ENCODE assay signal across 8 cellular contexts in genomic region chr4:121977251-121978168, GRCh38. TPM values are rescaled to one million over a fixed set of nuclear protein-coding genes. Genes with fewer than 3 reads are reported as not detected.
DNase-seq lines count a peak whose midpoint lies in the region; ATAC-seq lines count a peak whose summit lies in the region.

No MANE protein-coding gene starts in this region.

- H3K4me3 Mint-ChIP-seq in CD8-positive, alpha-beta memory T cell = peak overlapping the region in 4 of 7 donors; percentile 2 to 75 (median 45)

- H3K4me3 ChIP-seq in CD8-positive, alpha-beta memory T cell (ENCODE audit: low read length) = no peak overlapping the region

- H3K4me1 Mint-ChIP-seq in CD8-positive, alpha-beta memory T cell = peaks cover 7 to 19% (median 9%) of the 10 kb centered on the region in 3 donors

- no peaks in the 10 kb centered on the region for H3K9me3 Mint-ChIP-seq in CD8-positive, alpha-beta memory T cell

- peaks cover 3% of the 10 kb centered on the region for H3K4me1 ChIP-seq in CD8-positive, alpha-beta memory T cell (ENCODE audit: insufficient read depth, low read length)

- H3K27me3 ChIP-seq in CD8-positive, alpha-beta memory T cell (ENCODE audit: insufficient read depth, low read length, poor library complexity, severe bottlenecking) = no peaks in the 10 kb centered on the region

- no peak overlapping the region for H3K27ac ChIP-seq in CD8-positive, alpha-beta memory T cell (ENCODE audit: low read depth, low read length)

- DNase-seq in CD8-positive, alpha-beta memory T cell = no peak
- peak; percentile 58 for DNase-seq in amniotic epithelial cell (ENCODE audit: low read depth)
- DNase-seq in left lobe of liver (ENCODE audit: low spot score) = no peak
- DNase-seq in activated effector memory CD4-positive, alpha-beta T cell treated with Interleukin-2 at 50 U/mL for 16 hours = no peak
- DNase-seq in anterior cingulate cortex (lab: John Stamatoyannopoulos, UW) = no peak
- DNase-seq in NCI-H1436 treated with DMSO at 0.1 percent for 48 hours (lab: John Stamatoyannopoulos, UW) = no peak

- POLR2A ChIA-PET in CD8-positive, alpha-beta memory T cell (lab: Charles Lee) = no interaction called here

- CTCF ChIA-PET in CD8-positive, alpha-beta memory T cell (lab: Charles Lee) = no interaction called here

- H3K27ac Mint-ChIP-seq in CD8-positive, alpha-beta memory T cell = peak overlapping the region in 3 of 8 donors; percentile 28 to 89 (median 87)

- H3K36me3 ChIP-seq in CD8-positive, alpha-beta memory T cell (ENCODE audit: insufficient read depth, low read length) = no peaks in the 10 kb centered on the region

- ATAC-seq in GM19463 (IDR thresholded peaks at IDR 0.05; ENCODE audit: unreplicated experiment) (peak; percentile 93), HG03354 (IDR thresholded peaks at IDR 0.05; ENCODE audit: poor library complexity, severe bottlenecking, unreplicated experiment) (peak; percentile 98), left lobe of liver (no peak)

- no peaks in the 10 kb centered on the region for H3K36me3 Mint-ChIP-seq in CD8-positive, alpha-beta memory T cell

- peaks cover 0 to 19% of the 10 kb centered on the region in 2 donors for H3K27me3 Mint-ChIP-seq in CD8-positive, alpha-beta memory T cell

- H3K9me3 ChIP-seq in CD8-positive, alpha-beta memory T cell (ENCODE audit: low read length) = no peaks in the 10 kb centered on the region

RNA-seq across cellular contexts. Expression of gene TRPC3, which starts 25.6 kb away (rescaled TPM):
- total RNA-seq in CD8-positive, alpha-beta memory T cell = under 1 TPM; 0.15 to 0.35 TPM
- not detected for polyA plus RNA-seq in CD8-positive, alpha-beta memory T cell
- total RNA-seq in left lobe of liver = 0.25 TPM
